ENCODE assay signal across 1 cellular context in genomic region chr19:46860125-46860845, GRCh38.
A peak's percentile ranks its signal among the peaks of the same experiment; 100 is the strongest.
TF ChIP-seq lines count a peak whose summit lies in the region.

No MANE protein-coding gene starts in this region.

TF ChIP-seq in HepG2, 621 proteins besides CTCF, POLR2A, EP300 and RAD21 (continued from another document):
- peak; percentile 75; the same call in 1 of the 2 replicates for TF ChIP-seq JUN (CRISPR knock-in tag; IDR thresholded peaks at IDR 0.05)
- no peak for TF ChIP-seq PBX3 (CRISPR knock-in tag; IDR thresholded peaks at IDR 0.05; ENCODE audit: borderline replicate concordance)
- peak; percentile 91 for TF ChIP-seq ARID4A (CRISPR knock-in tag; IDR thresholded peaks at IDR 0.05; ENCODE audit: borderline replicate concordance)
- TF ChIP-seq MED8 (CRISPR knock-in tag; IDR thresholded peaks at IDR 0.05; ENCODE audit: insufficient replicate concordance) = peak; percentile 74
- TF ChIP-seq ZNF572 (CRISPR knock-in tag; IDR thresholded peaks at IDR 0.05) = no peak
- TF ChIP-seq, protein P1, sequence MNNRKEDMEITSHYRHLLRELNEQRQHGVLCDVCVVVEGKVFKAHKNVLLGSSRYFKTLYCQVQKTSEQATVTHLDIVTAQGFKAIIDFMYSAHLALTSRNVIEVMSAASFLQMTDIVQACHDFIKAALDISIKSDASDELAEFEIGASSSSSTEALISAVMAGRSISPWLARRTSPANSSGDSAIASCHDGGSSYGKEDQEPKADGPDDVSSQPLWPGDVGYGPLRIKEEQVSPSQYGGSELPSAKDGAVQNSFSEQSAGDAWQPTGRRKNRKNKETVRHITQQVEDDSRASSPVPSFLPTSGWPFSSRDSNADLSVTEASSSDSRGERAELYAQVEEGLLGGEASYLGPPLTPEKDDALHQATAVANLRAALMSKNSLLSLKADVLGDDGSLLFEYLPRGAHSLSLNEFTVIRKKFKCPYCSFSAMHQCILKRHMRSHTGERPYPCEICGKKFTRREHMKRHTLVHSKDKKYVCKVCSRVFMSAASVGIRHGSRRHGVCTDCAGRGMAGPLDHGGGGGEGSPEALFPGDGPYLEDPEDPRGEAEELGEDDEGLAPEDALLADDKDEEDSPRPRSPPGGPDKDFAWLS (CRISPR knock-in tag; IDR thresholded peaks at IDR 0.05; ENCODE audit: borderline replicate concordance) = no peak
- TF ChIP-seq FOXM1 (CRISPR knock-in tag; IDR thresholded peaks at IDR 0.05) = peak; percentile 12; the same call in 1 of the 2 replicates
